8 cellular contexts compared by ENCODE assay signal in the genomic region with DNA sequence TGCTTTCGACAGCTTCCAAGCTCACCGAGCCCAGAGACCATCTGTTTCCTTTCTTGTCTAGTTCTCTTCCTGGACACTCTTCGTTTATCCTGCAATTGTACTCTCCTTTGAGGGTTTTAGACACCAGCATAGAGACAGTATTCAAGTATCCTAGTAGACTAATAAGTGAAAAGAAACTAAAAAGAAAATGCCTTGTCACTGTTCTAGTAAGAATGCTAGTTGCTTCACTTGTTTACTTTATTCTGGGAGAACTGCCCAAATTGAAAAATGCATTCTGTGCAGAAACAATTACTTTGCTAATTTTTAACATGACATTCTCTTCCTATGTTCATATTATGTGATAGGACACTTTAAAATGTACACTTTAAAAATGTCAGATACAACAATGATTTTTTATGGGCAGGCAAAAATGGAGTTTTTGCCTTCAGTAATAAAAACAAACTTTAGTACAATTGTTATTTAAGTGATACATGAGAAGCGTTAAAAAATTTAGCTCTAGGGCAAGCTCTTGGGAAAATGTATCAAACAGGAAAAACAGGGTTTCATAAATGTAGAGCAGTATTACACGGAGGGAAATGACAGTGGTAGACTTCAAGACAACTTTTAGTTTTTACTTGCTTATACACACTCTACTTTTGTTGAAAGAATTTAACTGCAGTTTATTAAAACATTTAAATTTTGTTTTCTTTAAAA. TPM values are rescaled to one million over a fixed set of nuclear protein-coding genes. Genes with fewer than 3 reads are reported as not detected.
A peak's percentile ranks its signal among the peaks of the same experiment; 100 is the strongest.
DNase-seq lines count a peak whose midpoint lies in the region; ATAC-seq and TF ChIP-seq lines count a peak whose summit lies in the region.

No MANE protein-coding gene starts in this region.

- H3K4me3 ChIP-seq in NB4 (ENCODE audit: low read depth, low read length) (peak overlapping the region; percentile 88), suprapubic skin (peak overlapping the region; percentile 97)

- TF ChIP-seq POLR2A in NB4 (IDR thresholded peaks at IDR 0.05; ENCODE audit: extremely low read depth, insufficient read length) (no peak), suprapubic skin (IDR thresholded peaks at IDR 0.05) (peak in 1 of 2 donors; percentile 28)

- no peaks in the 10 kb centered on the region for H3K9me3 Mint-ChIP-seq in activated T-cell treated with anti-CD3 and anti-CD28 coated beads, Interleukin-2, amount 50 U/mL, for 72 hours
- H3K9me3 Mint-ChIP-seq in central memory CD8-positive, alpha-beta T cell, result no peaks in the 10 kb centered on the region

- peak overlapping the region; percentile 94 to 97 for H3K4me3 Mint-ChIP-seq in activated T-cell treated with anti-CD3 and anti-CD28 coated beads, Interleukin-2, amount 50 U/mL, for 72 hours
- H3K4me3 Mint-ChIP-seq in central memory CD8-positive, alpha-beta T cell, result peak overlapping the region; percentile 91

- H3K27me3 Mint-ChIP-seq in activated T-cell treated with anti-CD3 and anti-CD28 coated beads, Interleukin-2, amount 50 U/mL, for 72 hours (ENCODE audit: low read depth), result no peaks in the 10 kb centered on the region
- no peaks in the 10 kb centered on the region for H3K27me3 Mint-ChIP-seq in central memory CD8-positive, alpha-beta T cell

- no peak for ATAC-seq in activated T-cell treated with anti-CD3 and anti-CD28 coated beads, Interleukin-2, amount 50 U/mL, for 72 hours (replicated peaks in 1 of 2)
- ATAC-seq in central memory CD8-positive, alpha-beta T cell (replicated peaks; ENCODE audit: extremely low read depth, poor library complexity, severe bottlenecking), result peak; percentile 2

- peaks cover 48% of the 10 kb centered on the region for H3K4me1 Mint-ChIP-seq in activated T-cell treated with anti-CD3 and anti-CD28 coated beads, Interleukin-2, amount 50 U/mL, for 72 hours (ENCODE audit: low read depth)
- H3K4me1 Mint-ChIP-seq in central memory CD8-positive, alpha-beta T cell, result peaks cover 48% of the 10 kb centered on the region

- 1% methylated on average over 5 of the region's 5 CpGs for WGBS in suprapubic skin

- TF ChIP-seq EP300 in suprapubic skin (IDR thresholded peaks at IDR 0.05), result no peak

- no peaks in the 10 kb centered on the region for H3K27me3 ChIP-seq in suprapubic skin

- TF ChIP-seq CTCF in NB4 (IDR thresholded peaks at IDR 0.05; ENCODE audit: low read depth, low read length) (no peak), suprapubic skin (IDR thresholded peaks at IDR 0.05) (no peak)

- peaks cover 7 to 14% of the 10 kb centered on the region in 2 donors for H3K36me3 Mint-ChIP-seq in activated T-cell treated with anti-CD3 and anti-CD28 coated beads, Interleukin-2, amount 50 U/mL, for 72 hours (ENCODE audit: insufficient read depth in 2 of 2)
- H3K36me3 Mint-ChIP-seq in central memory CD8-positive, alpha-beta T cell (ENCODE audit: insufficient read depth), result peaks cover 12% of the 10 kb centered on the region

- H3K36me3 ChIP-seq in suprapubic skin, result no peaks in the 10 kb centered on the region

- H3K27ac ChIP-seq in suprapubic skin, result peak overlapping the region; percentile 99

- no peak for DNase-seq in activated T-cell treated with anti-CD3 and anti-CD28 coated beads, Interleukin-2, amount 50 U/mL, for 72 hours
- no peak for DNase-seq in activated T-cell treated with anti-CD3 and anti-CD28 coated beads, Interleukin-2, amount 50 U/mL, for 48 hours
- peak; percentile 19 for DNase-seq in NB4 (ENCODE audit: low read depth)
- DNase-seq in central memory CD8-positive, alpha-beta T cell (ENCODE audit: low spot score in 2 of 2), result no peak
- peak; percentile 40 for DNase-seq in left kidney (ENCODE audit: low read depth, low spot score)
- no peak for DNase-seq in suprapubic skin (ENCODE audit: low spot score in 2 of 2)
- no peak for DNase-seq in stimulated activated CD4-positive, alpha-beta T cell treated with anti-CD3 and anti-CD28 coated beads, Interleukin-12 subunit alpha, Interleukin-12 subunit beta, amount 100 ng/mL, for 4 hours
- no peak for DNase-seq in NK-92 (lab: John Stamatoyannopoulos, UW; ENCODE audit: unreplicated experiment)

- H3K4me1 ChIP-seq in suprapubic skin, result peaks cover 49% of the 10 kb centered on the region

- H3K27ac Mint-ChIP-seq in activated T-cell treated with anti-CD3 and anti-CD28 coated beads, Interleukin-2, amount 50 U/mL, for 72 hours, result peak overlapping the region; percentile 96
- H3K27ac Mint-ChIP-seq in central memory CD8-positive, alpha-beta T cell (ENCODE audit: low read depth), result peak overlapping the region; percentile 95

- no peaks in the 10 kb centered on the region for H3K9me3 ChIP-seq in suprapubic skin

RNA-seq across cellular contexts. Expression of gene FHIP2A, which starts 1.3 kb away (rescaled TPM):
- 10 to 100 TPM; 20.4 to 25.6 TPM for total RNA-seq in activated T-cell treated with anti-CD3 and anti-CD28 coated beads, Interleukin-2, amount 50 U/mL, for 72 hours
- 10 to 100 TPM; 12.6 to 62.0 (median 17.4) TPM for total RNA-seq in suprapubic skin

Comparison
In these comparisons a context has a peak if more than half of its experiments do, and no peak if none do; other contexts are left out.
1. DNase-seq: peak in NB4 (single experiment) and left kidney (single experiment); none in activated T-cell treated with anti-CD3 and anti-CD28 coated beads, Interleukin-2, amount 50 U/mL, for 72 hours (0 of 2), activated T-cell treated with anti-CD3 and anti-CD28 coated beads, Interleukin-2, amount 50 U/mL, for 48 hours (0 of 2), central memory CD8-positive, alpha-beta T cell (0 of 2), suprapubic skin (0 of 2), stimulated activated CD4-positive, alpha-beta T cell treated with anti-CD3 and anti-CD28 coated beads, Interleukin-12 subunit alpha, Interleukin-12 subunit beta, amount 100 ng/mL, for 4 hours (single experiment) and NK-92 (single experiment).